26 cellular contexts compared by ENCODE assay signal in genomic region chr6:16433338-16433737, GRCh38.
DNase-seq lines count a peak whose midpoint lies in the region; ATAC-seq and TF ChIP-seq lines count a peak whose summit lies in the region.
"Had no signal": no experiment of that assay in that cellular context is flagged by ENCODE, and none has a peak within 500 bp of the region (broad histone marks: within the 10 kb centered on the region; RNA-seq: fewer than 3 reads in every experiment).

No MANE protein-coding gene starts in this region.

- peaks cover 56% of the 10 kb centered on the region for H3K4me1 Mint-ChIP-seq in activated naive CD4-positive, alpha-beta T cell treated with anti-CD3 and anti-CD28 coated beads for 36 hours (ENCODE audit: low read depth)
- peaks cover 68% of the 10 kb centered on the region for H3K4me1 Mint-ChIP-seq in activated naive CD8-positive, alpha-beta T cell treated with anti-CD3 and anti-CD28 coated beads, Interleukin-2, amount 50 U/mL, for 24 hours
- peaks cover 74% of the 10 kb centered on the region for H3K4me1 Mint-ChIP-seq in stimulated activated memory B cell treated with anti-CD40 and anti-IgM and Interleukin-4, amounts not matched to agents 10 μg/mL and 1 μg/mL and 100 μg/mL, for 72 hours
- H3K4me1 Mint-ChIP-seq: neural progenitor cell had no signal

- H3K27me3 Mint-ChIP-seq in activated naive CD4-positive, alpha-beta T cell treated with anti-CD3 and anti-CD28 coated beads for 36 hours (ENCODE audit: low read depth), result no peaks in the 10 kb centered on the region
- no peaks in the 10 kb centered on the region for H3K27me3 Mint-ChIP-seq in activated naive CD8-positive, alpha-beta T cell treated with anti-CD3 and anti-CD28 coated beads, Interleukin-2, amount 50 U/mL, for 24 hours
- no peaks in the 10 kb centered on the region for H3K27me3 Mint-ChIP-seq in stimulated activated memory B cell treated with anti-CD40 and anti-IgM and Interleukin-4, amounts not matched to agents 10 μg/mL and 1 μg/mL and 100 μg/mL, for 72 hours

- H2AFZ ChIP-seq in IMR-90 (replicated peaks; ENCODE audit: low read length, poor library complexity), result no peak overlapping the region
- H2AFZ ChIP-seq: neural progenitor cell, parathyroid adenoma had no signal

- peaks cover 3% of the 10 kb centered on the region; the same call in 1 of the 2 replicates for H3K9me1 ChIP-seq in IMR-90 (ENCODE audit: insufficient read depth, low read length)

- no peaks in the 10 kb centered on the region for H3K9me3 Mint-ChIP-seq in activated naive CD4-positive, alpha-beta T cell treated with anti-CD3 and anti-CD28 coated beads for 36 hours
- H3K9me3 Mint-ChIP-seq in activated naive CD8-positive, alpha-beta T cell treated with anti-CD3 and anti-CD28 coated beads, Interleukin-2, amount 50 U/mL, for 24 hours, result peaks cover 8% of the 10 kb centered on the region
- peaks cover 7% of the 10 kb centered on the region for H3K9me3 Mint-ChIP-seq in stimulated activated memory B cell treated with anti-CD40 and anti-IgM and Interleukin-4, amounts not matched to agents 10 μg/mL and 1 μg/mL and 100 μg/mL, for 72 hours
- H3K9me3 Mint-ChIP-seq: neural progenitor cell had no signal

- H3K23ac ChIP-seq in IMR-90 (ENCODE audit: low read depth, low read length), result no peak overlapping the region

- no peak overlapping the region for H3K4me3 ChIP-seq in IMR-90 (ENCODE audit: insufficient read depth, low read depth, low read length)
- H3K4me3 ChIP-seq in vagina, result no peak overlapping the region
- H3K4me3 ChIP-seq: left ventricle myocardium inferior, neural progenitor cell, spleen, thyroid gland had no signal

- no peak overlapping the region for H3K18ac ChIP-seq in IMR-90 (ENCODE audit: low read depth, low read length)

- TF ChIP-seq POLR2A in IMR-90 (IDR thresholded peaks at IDR 0.05; ENCODE audit: low read depth, low read length) (no peak), vagina (IDR thresholded peaks at IDR 0.05) (no peak)

- no CpG with 5 or more reads among the region's 4 CpGs for whole genome bisulfite sequencing in IMR-90 (ENCODE audit: extremely low coverage in 2 of 2, insufficient read length in 1 of 2), 2 experiments

- peaks cover 6 to 21% of the 10 kb centered on the region in 2 experiments; a peak in 2 of 4 replicates for H3K79me1 ChIP-seq in IMR-90 (ENCODE audit: low read depth in 1 of 2, low read length in 2 of 2)

- H3K4ac ChIP-seq in IMR-90 (ENCODE audit: low read depth, low read length), result no peak overlapping the region

- intact Hi-C loops in activated naive CD4-positive, alpha-beta T cell treated with anti-CD3 and anti-CD28 coated beads for 36 hours (cut with micrococcal nuclease), result no loop called here
- intact Hi-C loops in IMR-90 (cut with micrococcal nuclease), result loop anchor here (5.0 kb wide), 1 partner anchor 79 kb away; no protein-coding TSS in a partner anchor
- intact Hi-C loops in vagina (cut with DNase I), result no loop called here

- H3K9ac ChIP-seq in IMR-90 (ENCODE audit: low read depth, low read length), result no peak overlapping the region
- H3K9ac ChIP-seq: neural progenitor cell, parathyroid adenoma had no signal

- no peaks in the 10 kb centered on the region for H4K20me1 ChIP-seq in IMR-90 (ENCODE audit: insufficient read depth, low read length)

- POLR2A ChIA-PET in IMR-90 (lab: Charles Lee; ENCODE audit: unreplicated experiment) (no interaction called here), RWPE1 (lab: Yijun Ruan, JAX; ENCODE audit: low non-redundant PET) (no interaction called here)

- ATAC-seq in IMR-90 (ENCODE audit: low read depth), result no peak
- no peak for ATAC-seq in activated naive CD8-positive, alpha-beta T cell treated with anti-CD3 and anti-CD28 coated beads, Interleukin-2, amount 50 U/mL, for 24 hours
- ATAC-seq in stimulated activated memory B cell treated with anti-CD40 and anti-IgM and Interleukin-4, amounts not matched to agents 10 μg/mL and 1 μg/mL and 100 μg/mL, for 72 hours, result no peak
- ATAC-seq: activated CD4-positive, CD25-positive, alpha-beta regulatory T cell treated with anti-CD3 and anti-CD28 coated beads, Interleukin-2, amount 50 U/mL, for 24 hours; esophagus mucosa had no signal

- TF ChIP-seq CTCF in IMR-90 (conservative IDR thresholded peaks at IDR 0.05; ENCODE audit: low read depth, low read length) (no peak), RWPE1 (conservative IDR thresholded peaks at IDR 0.05; ENCODE audit: low read depth) (no peak), vagina (IDR thresholded peaks at IDR 0.05) (no peak)

- H3K36me3 ChIP-seq in IMR-90 (ENCODE audit: control insufficient read depth, insufficient read depth, low read length) (peaks cover 5% of the 10 kb centered on the region; the same call in 1 of the 2 replicates), vagina (no peaks in the 10 kb centered on the region)
- H3K36me3 ChIP-seq: left ventricle myocardium inferior, neural progenitor cell, spleen, thyroid gland had no signal

- H3K27ac Mint-ChIP-seq in activated naive CD4-positive, alpha-beta T cell treated with anti-CD3 and anti-CD28 coated beads for 36 hours, result peak overlapping the region; percentile 89
- H3K27ac Mint-ChIP-seq in activated naive CD8-positive, alpha-beta T cell treated with anti-CD3 and anti-CD28 coated beads, Interleukin-2, amount 50 U/mL, for 24 hours, result peak overlapping the region; percentile 83
- H3K27ac Mint-ChIP-seq in stimulated activated memory B cell treated with anti-CD40 and anti-IgM and Interleukin-4, amounts not matched to agents 10 μg/mL and 1 μg/mL and 100 μg/mL, for 72 hours, result peak overlapping the region; percentile 68
- H3K27ac Mint-ChIP-seq: neural progenitor cell had no signal

- H3K9me3 ChIP-seq in IMR-90 (ENCODE audit: control insufficient read depth, insufficient read depth, low read length), result no peaks in the 10 kb centered on the region
- no peaks in the 10 kb centered on the region for H3K9me3 ChIP-seq in vagina
- H3K9me3 ChIP-seq: Caco-2, left ventricle myocardium inferior, spleen, thyroid gland had no signal

- no peak overlapping the region; the same call in 2 of the 3 replicates for H2BK15ac ChIP-seq in IMR-90 (ENCODE audit: low read depth, low read length)

- no peak overlapping the region for H4K8ac ChIP-seq in IMR-90 (ENCODE audit: low read depth in 2 of 2, low read length in 2 of 2)

- in situ Hi-C loops in IMR-90 (cut with MboI; ENCODE audit: low sequenced_read_pairs), result no loop called here

- no peaks in the 10 kb centered on the region for H3K27me3 ChIP-seq in IMR-90 (ENCODE audit: control insufficient read depth, insufficient read depth, low read length)
- H3K27me3 ChIP-seq in vagina, result no peaks in the 10 kb centered on the region
- H3K27me3 ChIP-seq: neural progenitor cell, spleen, thyroid gland had no signal

- dilution Hi-C loops in IMR-90 (cut with HindIII; ENCODE audit: low sequenced_read_pairs, unreplicated experiment), result no loop called here

- no peak overlapping the region for H2BK120ac ChIP-seq in IMR-90 (ENCODE audit: low read depth, low read length)

- no peak overlapping the region for H2AK5ac ChIP-seq in IMR-90 (ENCODE audit: low read depth, low read length)

- H3K4me3 Mint-ChIP-seq in activated naive CD4-positive, alpha-beta T cell treated with anti-CD3 and anti-CD28 coated beads for 36 hours, result no peak overlapping the region
- H3K4me3 Mint-ChIP-seq in activated naive CD8-positive, alpha-beta T cell treated with anti-CD3 and anti-CD28 coated beads, Interleukin-2, amount 50 U/mL, for 24 hours, result no peak overlapping the region
- no peak overlapping the region for H3K4me3 Mint-ChIP-seq in stimulated activated memory B cell treated with anti-CD40 and anti-IgM and Interleukin-4, amounts not matched to agents 10 μg/mL and 1 μg/mL and 100 μg/mL, for 72 hours
- H3K4me3 Mint-ChIP-seq: neural progenitor cell had no signal

- 0 out of 2 replicates have a peak overlapping the region, but pooled peaks have one; percentile 49 for H3K14ac ChIP-seq in IMR-90 (replicated peaks; ENCODE audit: low read depth, low read length)

- peaks cover 14% of the 10 kb centered on the region for H3K36me3 Mint-ChIP-seq in activated naive CD4-positive, alpha-beta T cell treated with anti-CD3 and anti-CD28 coated beads for 36 hours (ENCODE audit: low read depth)
- H3K36me3 Mint-ChIP-seq in activated naive CD8-positive, alpha-beta T cell treated with anti-CD3 and anti-CD28 coated beads, Interleukin-2, amount 50 U/mL, for 24 hours (ENCODE audit: low read depth), result peaks cover 16% of the 10 kb centered on the region
- peaks cover 52% of the 10 kb centered on the region for H3K36me3 Mint-ChIP-seq in stimulated activated memory B cell treated with anti-CD40 and anti-IgM and Interleukin-4, amounts not matched to agents 10 μg/mL and 1 μg/mL and 100 μg/mL, for 72 hours
- H3K36me3 Mint-ChIP-seq: neural progenitor cell had no signal

- no peak overlapping the region for H3K56ac ChIP-seq in IMR-90 (ENCODE audit: extremely low read depth, insufficient read depth, low read length)

- no peak overlapping the region for H2BK5ac ChIP-seq in IMR-90 (ENCODE audit: low read depth, low read length, poor library complexity, severe bottlenecking)

- BruUV-seq in IMR-90 (replicated peaks; lab: Mats Ljungman, UMichigan), result no TSS peak

- no peak for DNase-seq in activated naive CD4-positive, alpha-beta T cell treated with anti-CD3 and anti-CD28 coated beads for 36 hours
- no peak for DNase-seq in activated naive CD4-positive, alpha-beta T cell treated with Interleukin-2 at 50 U/mL for 16 hours
- DNase-seq in IMR-90 (no peak), RWPE1 (ENCODE audit: low spot score) (no peak), vagina (ENCODE audit: extremely low spot score in 2 of 2) (no peak)
- no peak for DNase-seq in activated naive CD8-positive, alpha-beta T cell treated with anti-CD3 and anti-CD28 coated beads, Interleukin-2, amount 50 U/mL, for 24 hours
- DNase-seq: Caco-2; dermis blood vessel endothelial cell; glutamatergic neuron; left ventricle myocardium inferior; mesenchymal stem cell; MV-4-11; NCI-H1436; NCI-H2081; NCI-H2227 treated with DMSO at 0.1 percent for 48 hours; NCI-H526; spleen; stimulated activated CD4-positive, alpha-beta T cell treated with anti-CD3 and anti-CD28 coated beads, Interleukin-2, amount 100 ng/mL, for 24 hours; stimulated activated CD8-positive, alpha-beta memory T cell treated with anti-CD3 and anti-CD28 coated beads, Interleukin-4, amount 100 ng/mL, for 48 hours had no signal

- H2BK20ac ChIP-seq in IMR-90 (ENCODE audit: low read depth, low read length), result no peak overlapping the region

- no peak overlapping the region for H4K91ac ChIP-seq in IMR-90 (ENCODE audit: insufficient read depth, low read depth, low read length)

- H2AK9ac ChIP-seq in IMR-90 (replicated peaks; ENCODE audit: low read depth, low read length, poor library complexity), result no peak overlapping the region

- H4K5ac ChIP-seq in IMR-90 (ENCODE audit: low read depth, low read length), result no peak overlapping the region

- H3K4me1 ChIP-seq in IMR-90 (ENCODE audit: control insufficient read depth, insufficient read depth, low read length) (peaks cover 17% of the 10 kb centered on the region), vagina (peaks cover 33% of the 10 kb centered on the region)
- H3K4me1 ChIP-seq: neural progenitor cell, parathyroid adenoma had no signal

- CTCF ChIA-PET in activated naive CD4-positive, alpha-beta T cell treated with anti-CD3 and anti-CD28 coated beads for 36 hours (lab: Charles Lee), result no interaction called here
- CTCF ChIA-PET in IMR-90 (lab: Yijun Ruan, JAX), result interaction anchor here (0.7 to 1.2 kb wide), 2 partner anchors 13 to 63 kb away, joined by 3 to 5 read pairs; no protein-coding TSS in a partner anchor
- CTCF ChIA-PET in RWPE1 (lab: Yijun Ruan, JAX), result interaction anchor here (0.5 kb wide), 1 partner anchor 844 kb away, joined by 4 read pairs; no protein-coding TSS in a partner anchor

- TF ChIP-seq RAD21 in IMR-90 (IDR thresholded peaks at IDR 0.05; ENCODE audit: low read length), result no peak

- H3K27ac ChIP-seq in IMR-90 (ENCODE audit: insufficient read depth, low read length), result no peak overlapping the region
- H3K27ac ChIP-seq in RWPE1, result no peak overlapping the region
- no peak overlapping the region for H3K27ac ChIP-seq in vagina
- H3K27ac ChIP-seq: left ventricle myocardium inferior, neural progenitor cell, parathyroid adenoma, SK-N-MC, thyroid gland had no signal

- no peak overlapping the region for H3K4me2 ChIP-seq in IMR-90 (ENCODE audit: low read depth, low read length)
- H3K4me2 ChIP-seq: neural progenitor cell had no signal
